In the genomic region with DNA sequence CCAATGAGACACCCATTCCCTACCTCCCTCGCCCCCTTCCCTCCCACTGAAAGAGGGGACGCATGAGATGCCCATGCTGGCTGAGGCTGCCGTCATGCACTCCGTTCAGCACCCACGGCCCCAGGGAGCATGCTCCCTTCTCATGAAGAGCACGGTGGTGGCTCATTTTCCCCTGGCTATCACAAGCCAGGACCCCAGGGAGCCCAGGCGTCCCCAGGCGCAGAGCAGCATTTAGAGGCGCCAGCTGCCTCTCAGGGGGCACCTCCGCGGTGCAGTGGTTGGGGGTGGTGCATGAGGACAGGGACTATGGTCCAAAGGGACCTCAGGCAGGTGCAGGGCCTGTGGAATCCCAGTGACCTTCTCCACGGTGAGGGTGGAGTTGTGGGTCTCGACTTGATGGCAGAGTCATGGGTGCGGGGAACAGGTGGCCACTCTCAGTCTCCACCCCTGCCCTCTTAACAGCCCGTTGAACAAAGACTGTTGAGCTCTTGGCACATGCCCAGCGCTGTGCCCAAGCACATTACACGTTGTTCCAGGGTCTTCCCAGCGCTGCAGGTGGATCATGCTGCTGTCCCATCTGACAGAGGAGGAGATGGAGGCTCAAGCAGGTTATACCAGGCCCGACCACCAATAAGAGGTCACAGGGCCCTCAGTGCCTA, we compare ENCODE assay signal across 19 cellular contexts. TPM values are rescaled to one million over a fixed set of nuclear protein-coding genes. Genes with fewer than 3 reads are reported as not detected.
DNase-seq lines count a peak whose midpoint lies in the region; ATAC-seq and TF ChIP-seq lines count a peak whose summit lies in the region.
"Had no signal": no experiment of that assay in that cellular context is flagged by ENCODE, and none has a peak within 500 bp of the region (broad histone marks: within the 10 kb centered on the region; RNA-seq: fewer than 3 reads in every experiment).

No MANE protein-coding gene starts in this region.

- DNase-seq in Karpas-422 (peak; percentile 58), NCI-H510A treated with DMSO at 0.1 percent for 48 hours (lab: John Stamatoyannopoulos, UW) (peak; percentile 69), dorsolateral prefrontal cortex (no peak), glomerular visceral epithelial cell (ENCODE audit: extremely low spot score) (no peak), NCI-H2081 (lab: John Stamatoyannopoulos, UW) (no peak), pons (ENCODE audit: low spot score) (no peak)
- DNase-seq: activated CD4-positive, CD25-positive, alpha-beta regulatory T cell treated with anti-CD3 and anti-CD28 coated beads, Interleukin-2, amount 50 U/mL, for 72 hours; activated CD8-positive, alpha-beta memory T cell treated with anti-CD3 and anti-CD28 coated beads for 24 hours; activated naive CD4-positive, alpha-beta T cell treated with anti-CD3 and anti-CD28 coated beads for 36 hours; activated T-cell treated with anti-CD3 and anti-CD28 coated beads, Interleukin-2, amount 50 U/mL, for 4 hours; lower lobe of right lung; MG63; T1000 had no signal

- intact Hi-C loops in dorsolateral prefrontal cortex (cut with DNase I): no loop called here

- TF ChIP-seq CTCF in dorsolateral prefrontal cortex (IDR thresholded peaks at IDR 0.05 in 54 of 56, conservative IDR thresholded peaks at IDR 0.05 in 2 of 56; ENCODE audit: low read depth in 1 of 56, partially characterized antibody in 56 of 56): no peak

- no peaks in the 10 kb centered on the region for H3K79me2 ChIP-seq in Karpas-422 (ENCODE audit: low read length)

- no peak overlapping the region for H3K4me3 ChIP-seq in BLaER1
- H3K4me3 ChIP-seq in Karpas-422 (ENCODE audit: low read length): no peak overlapping the region
- H3K4me3 ChIP-seq in dorsolateral prefrontal cortex: no peak overlapping the region
- H3K4me3 ChIP-seq: lower lobe of right lung, MG63 had no signal

- H3K27me3 ChIP-seq in BLaER1 (no peaks in the 10 kb centered on the region), Karpas-422 (ENCODE audit: low read length) (no peaks in the 10 kb centered on the region), dorsolateral prefrontal cortex (peaks cover 0 to 4% (median 0%) of the 10 kb centered on the region in 45 donors)
- H3K27me3 ChIP-seq: MG63 had no signal

- peaks cover 55% of the 10 kb centered on the region for H3K4me1 ChIP-seq in BLaER1
- H3K4me1 ChIP-seq in Karpas-422 (ENCODE audit: low read length): no peaks in the 10 kb centered on the region; the same call in 1 of the 2 replicates
- H3K4me1 ChIP-seq: lower lobe of right lung had no signal

- H3K36me3 ChIP-seq in BLaER1 (no peaks in the 10 kb centered on the region), Karpas-422 (ENCODE audit: insufficient read depth, low read length) (no peaks in the 10 kb centered on the region)
- H3K36me3 ChIP-seq: lower lobe of right lung, MG63 had no signal

- H3K9ac ChIP-seq in BLaER1 (no peak overlapping the region), Karpas-422 (ENCODE audit: low read length) (no peak overlapping the region)

- H3K9me2 ChIP-seq in Karpas-422 (replicated peaks; ENCODE audit: insufficient read depth, low read length): no peaks in the 10 kb centered on the region

- ATAC-seq in HG03521 (IDR thresholded peaks at IDR 0.05; ENCODE audit: unreplicated experiment): no peak
- ATAC-seq: activated T-cell treated with anti-CD3 and anti-CD28 coated beads, Interleukin-2, amount 50 U/mL, for 4 hours had no signal

- H3K9me3 ChIP-seq in BLaER1 (no peaks in the 10 kb centered on the region), Karpas-422 (ENCODE audit: low read length) (no peaks in the 10 kb centered on the region)
- H3K9me3 ChIP-seq: lower lobe of right lung, MG63 had no signal

- peak overlapping the region; percentile 53 for H3K27ac ChIP-seq in BLaER1
- H3K27ac ChIP-seq in Karpas-422 (ENCODE audit: low read length): no peak overlapping the region
- peak overlapping the region in 52 of 59 donors; percentile 12 to 98 (median 91) for H3K27ac ChIP-seq in dorsolateral prefrontal cortex
- H3K27ac ChIP-seq: lower lobe of right lung had no signal

- peak overlapping the region; percentile 77 for H3K4me2 ChIP-seq in BLaER1
- no peak overlapping the region for H3K4me2 ChIP-seq in Karpas-422 (ENCODE audit: low read depth, low read length, poor library complexity, severe bottlenecking)

- no peaks in the 10 kb centered on the region for H4K20me1 ChIP-seq in BLaER1
- no peaks in the 10 kb centered on the region for H4K20me1 ChIP-seq in Karpas-422 (ENCODE audit: insufficient read depth, low read depth, low read length)

- no peak overlapping the region for H2AFZ ChIP-seq in Karpas-422 (ENCODE audit: low read length)

RNA-seq across cellular contexts. Expression of gene KIF19, which starts 13.6 kb away (rescaled TPM):
- not detected in 2 replicates for total RNA-seq in Karpas-422 (2014; rRNA removed; shearing (Covaris generic); ENCODE audit: low replicate concordance)
- total RNA-seq in dorsolateral prefrontal cortex: 10 to 100 TPM in 90 of 120 experiments, 1 to 10 TPM in 30; 1.0 to 84.8 (median 17.6) TPM
- total RNA-seq: activated naive CD4-positive, alpha-beta T cell treated with anti-CD3 and anti-CD28 coated beads for 36 hours; activated T-cell treated with anti-CD3 and anti-CD28 coated beads, Interleukin-2, amount 50 U/mL, for 4 hours; fibroblast of villous mesenchyme; renal cortical epithelial cell had no signal

RNA-seq across cellular contexts. Expression of gene BTBD17, which starts 22.0 kb away (rescaled TPM):
- total RNA-seq in Karpas-422 (2014; rRNA removed; shearing (Covaris generic); ENCODE audit: low replicate concordance): not detected in 2 replicates
- 1 to 10 TPM in 98 of 120 experiments, under 1 TPM in 22; 0.28 to 6.4 (median 1.6) TPM for total RNA-seq in dorsolateral prefrontal cortex
- total RNA-seq: activated naive CD4-positive, alpha-beta T cell treated with anti-CD3 and anti-CD28 coated beads for 36 hours; activated T-cell treated with anti-CD3 and anti-CD28 coated beads, Interleukin-2, amount 50 U/mL, for 4 hours; cardiac septum; dermis microvascular lymphatic vessel endothelial cell; fibroblast of villous mesenchyme; lower lobe of right lung; renal cortical epithelial cell had no signal

RNA-seq across cellular contexts. Expression of gene GPR142, which starts 27.6 kb away (rescaled TPM):
- not detected in 2 replicates for total RNA-seq in Karpas-422 (2014; rRNA removed; shearing (Covaris generic); ENCODE audit: low replicate concordance)
- total RNA-seq in dorsolateral prefrontal cortex: 1 to 10 TPM in 8 of 120 experiments, under 1 TPM in 41, not detected in 71; 0.29 to 1.5 (median 0.63) TPM
- total RNA-seq: activated naive CD4-positive, alpha-beta T cell treated with anti-CD3 and anti-CD28 coated beads for 36 hours; activated T-cell treated with anti-CD3 and anti-CD28 coated beads, Interleukin-2, amount 50 U/mL, for 4 hours; fibroblast of villous mesenchyme; lower lobe of right lung; renal cortical epithelial cell had no signal

Comparison
In these comparisons a context has a peak if more than half of its experiments do, and no peak if none do; other contexts are left out.
1. DNase-seq: peak in Karpas-422 (single experiment) and NCI-H510A treated with DMSO at 0.1 percent for 48 hours (single experiment); none in dorsolateral prefrontal cortex (0 of 10), glomerular visceral epithelial cell (single experiment), NCI-H2081 (0 of 2) and pons (single experiment).